In genomic region chr6:154030646-154031045, GRCh38 we compare ENCODE assay signal across 7 cellular contexts. TPM values are rescaled to one million over a fixed set of nuclear protein-coding genes. Genes with fewer than 3 reads are reported as not detected.
"Had no signal": no experiment of that assay in that cellular context is flagged by ENCODE, and none has a peak within 500 bp of the region (broad histone marks: within the 10 kb centered on the region; RNA-seq: fewer than 3 reads in every experiment).

No MANE protein-coding gene starts in this region.

- H3K4me3 ChIP-seq: GM23338 had no signal

- ATAC-seq: GM23338, HepG2 had no signal

- H3K4me2 ChIP-seq: GM23338 had no signal

- H3K27ac ChIP-seq: HL-60 had no signal

- DNase-seq: H9, HCEC 1CT had no signal

- H2AFZ ChIP-seq: GM23338 had no signal

RNA-seq across cellular contexts. Expression of gene OPRM1, which starts 8.4 kb away (rescaled TPM):
- polyA plus RNA-seq: GM23338, H1, HepG2, IgD-negative memory B cell had no signal
